1 cellular context compared by ENCODE assay signal in genomic region chr2:105502625-105503334, GRCh38.
TF ChIP-seq lines count a peak whose summit lies in the region.

No MANE protein-coding gene starts in this region.

TF ChIP-seq in GM23338, 12 proteins besides CTCF, POLR2A, EP300 and RAD21 (continued from another document):
- no peak for TF ChIP-seq POLR2AphosphoS5 (IDR thresholded peaks at IDR 0.05; ENCODE audit: low read depth)
- TF ChIP-seq EZH2 (IDR thresholded peaks at IDR 0.05; ENCODE audit: low read depth, unreplicated experiment) = no peak
- no peak for TF ChIP-seq CREB1 (CRISPR knock-in tag; IDR thresholded peaks at IDR 0.05; ENCODE audit: low read depth)
- TF ChIP-seq ETS1 (IDR thresholded peaks at IDR 0.05) = no peak
- TF ChIP-seq STAT1 (IDR thresholded peaks at IDR 0.05; ENCODE audit: unreplicated experiment) = no peak
